ENCODE assay signal across 8 cellular contexts in the genomic region with DNA sequence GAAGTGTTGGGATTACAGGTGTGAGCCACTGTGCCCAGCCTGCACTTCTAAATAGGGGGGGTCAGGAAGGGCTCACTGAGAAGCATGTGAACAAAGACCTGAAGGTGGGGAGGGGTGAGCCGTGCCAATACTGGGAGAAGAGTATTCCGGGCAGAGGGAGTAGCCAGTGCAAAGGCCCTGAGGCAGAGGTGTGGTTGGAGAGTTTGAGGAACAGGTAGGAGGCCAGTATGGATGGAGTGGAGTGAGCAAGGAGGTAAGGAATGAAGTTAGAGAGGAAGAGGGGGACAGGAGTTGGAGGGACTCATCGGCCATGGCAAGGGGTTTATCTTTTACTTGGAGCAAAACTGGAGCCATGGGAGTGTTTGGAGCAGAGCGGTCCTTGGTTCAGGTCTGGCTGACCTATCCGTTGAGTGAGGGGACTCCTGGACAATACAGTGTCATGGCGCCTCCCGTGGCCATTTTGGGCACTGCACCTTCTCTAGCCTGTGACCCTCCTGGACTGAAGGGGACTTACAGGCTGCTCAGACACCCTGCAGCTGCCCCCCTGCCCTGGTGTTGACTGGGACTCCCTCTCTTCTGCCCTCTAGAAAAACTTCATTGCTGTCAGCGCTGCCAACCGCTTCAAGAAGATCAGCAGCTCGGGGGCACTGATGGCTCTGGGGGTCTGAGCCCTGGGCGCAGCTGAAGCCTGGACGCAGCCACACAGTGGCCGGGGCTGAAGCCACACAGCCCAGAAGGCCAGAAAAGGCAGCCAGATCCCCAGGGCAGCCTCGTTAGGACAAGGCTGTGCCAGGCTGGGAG. TPM values are rescaled to one million over a fixed set of nuclear protein-coding genes. Genes with fewer than 3 reads are reported as not detected.
DNase-seq lines count a peak whose midpoint lies in the region; ATAC-seq, FAIRE-seq and TF ChIP-seq lines count a peak whose summit lies in the region.

No MANE protein-coding gene starts in this region.

- intact Hi-C loops in left cardiac atrium (cut with DNase I), result loop anchor here in 1 of 2 donors (10.0 kb wide), 1 partner anchor 169 kb away; no protein-coding TSS in a partner anchor
- intact Hi-C loops in spleen (cut with DNase I; ENCODE audit: low total_unique reads), result no loop called here

- 49% methylated on average over 13 of the region's 14 CpGs for WGBS in A549 (ENCODE audit: missing lambda C conversion rate)
- 59 to 76% (median 67%) methylated on average over 13 to 14 of the region's 14 CpGs for WGBS in spleen, 5 donors

- POLR2A ChIA-PET in A549 (lab: Yijun Ruan, JAX), result no interaction called here

- TF ChIP-seq EP300 in A549 (IDR thresholded peaks at IDR 0.05), result no peak

- TF ChIP-seq CTCF in A549 (IDR thresholded peaks at IDR 0.05) (peak; percentile 65), GM12864 (IDR thresholded peaks at IDR 0.05; ENCODE audit: low read depth, low read length, missing control alignments) (peak; percentile 99), spleen (IDR thresholded peaks at IDR 0.05 in 8 of 11, conservative IDR thresholded peaks at IDR 0.05 in 3 of 11) (peak; percentile 41 to 93 (median 79))

- H3K36me3 ChIP-seq in spleen, result no peaks in the 10 kb centered on the region

- H3K4me2 ChIP-seq in A549, result no peak overlapping the region

- ATAC-seq in A549, result peak; percentile 44 to 77; a peak in 3 of 6 replicates
- ATAC-seq in left cardiac atrium, result peak; percentile 13 to 29
- no peak for ATAC-seq in HG03280 (IDR thresholded peaks at IDR 0.05; ENCODE audit: unreplicated experiment)
- no peak for ATAC-seq in HG02642 (IDR thresholded peaks at IDR 0.05; ENCODE audit: poor library complexity, unreplicated experiment)

- H3K4me1 ChIP-seq in A549 (peaks cover 41% of the 10 kb centered on the region), spleen (peaks cover 11 to 63% (median 24%) of the 10 kb centered on the region in 6 donors)

- TF ChIP-seq RAD21 in A549 (conservative IDR thresholded peaks at IDR 0.05 in 1 of 2, IDR thresholded peaks at IDR 0.05 in 1 of 2), result peak; percentile 32 to 55; a peak in 4 of 5 replicates

- CTCF ChIA-PET in A549 (lab: Yijun Ruan, JAX), result interaction anchor here (0.7 to 14.7 kb wide), 19 partner anchors 9 to 258 kb away, joined by 3 to 145 read pairs (median 4); a partner anchor contains a TSS

- DNase-seq in A549 (ENCODE audit: low read depth in 1 of 2, low spot score in 1 of 2), result peak; percentile 68 to 90
- no peak for DNase-seq in GM12864 (ENCODE audit: low read depth)
- DNase-seq in RCC 7860 (ENCODE audit: low spot score), result peak; percentile 28
- DNase-seq in activated T-helper 9 cell treated with anti-CD3 and anti-CD28 coated beads, Interleukin-2, amount 50 U/mL, for 16 hours (ENCODE audit: low read depth), result peak; percentile 47
- peak; percentile 68 for DNase-seq in left cardiac atrium
- DNase-seq in spleen, result peak; percentile 85

- no peak for TF ChIP-seq POLR2A in A549 (IDR thresholded peaks at IDR 0.05; ENCODE audit: low read length)
- TF ChIP-seq POLR2A in spleen (IDR thresholded peaks at IDR 0.05), result no peak

- FAIRE-seq in A549 (lab: Jason Lieb, UNC), result no peak
- no peak for FAIRE-seq in RCC 7860 (lab: Jason Lieb, UNC)

- peaks cover 0 to 7% (median 0%) of the 10 kb centered on the region in 7 donors for H3K27me3 ChIP-seq in spleen (replicated peaks in 1 of 7)

- no peaks in the 10 kb centered on the region for H3K9me3 ChIP-seq in A549
- no peaks in the 10 kb centered on the region for H3K9me3 ChIP-seq in spleen

- H3K4me3 ChIP-seq in A549 (no peak overlapping the region), GM12864 (ENCODE audit: low read depth, low read length) (no peak overlapping the region), spleen (no peak overlapping the region)

- H3K27ac ChIP-seq in A549 (peak overlapping the region; percentile 84 to 86; a peak in 5 of 6 replicates), spleen (no peak overlapping the region)

TF ChIP-seq in A549, 52 proteins besides CTCF, POLR2A, EP300 and RAD21:
- TF ChIP-seq SMC3 (IDR thresholded peaks at IDR 0.05), result 0 out of 3 replicates have a peak, but pooled peaks have one; percentile 7
- no peak for TF ChIP-seq RFX5 (IDR thresholded peaks at IDR 0.05)
- TF ChIP-seq CHD2 (IDR thresholded peaks at IDR 0.05; ENCODE audit: low read length, partially characterized antibody), result no peak

RNA-seq across cellular contexts. Expression of a gene that starts 12.1 kb away (rescaled TPM):
- polyA plus RNA-seq in A549 (2011; rRNA removed) (1.0 and 1.5 TPM in 2 replicates), A549 (2017; fragmentation: RNase III; extraction: RNeasy Plus Mini Kit Qiagen cat#74134 plus additional on column Dnase treatment) (1.9 to 3.7 TPM (median 3.4 TPM) in 3 replicates), spleen (1 to 10 TPM; 1.9 to 5.7 (median 2.8) TPM)
- 1.5 and 3.0 TPM in 2 replicates for polyA plus RNA-seq in A549 (2012; cell fraction: cytosol; rRNA removed)
- 3.0 and 4.0 TPM in 2 replicates for polyA plus RNA-seq in A549 (2012; cell fraction: nucleus; rRNA removed)
- polyA minus RNA-seq in A549 (2011; rRNA and poly(A)+ RNA removed), result 0.83 and 1.8 TPM in 2 replicates
- total RNA-seq in left cardiac atrium (1 to 10 TPM; 1.6 to 3.1 TPM), spleen (1 to 10 TPM; 1.4 to 5.6 (median 1.9) TPM)

RNA-seq across cellular contexts. Expression of a gene that starts 14.2 kb away (rescaled TPM):
- polyA plus RNA-seq in A549 (2011; rRNA removed) (0.09 and 0.20 TPM in 2 replicates), A549 (2017; fragmentation: RNase III; extraction: RNeasy Plus Mini Kit Qiagen cat#74134 plus additional on column Dnase treatment) (0.36 to 0.63 TPM (median 0.51 TPM) in 3 replicates), spleen (1 to 10 TPM; 1.7 to 1.9 (median 1.8) TPM)
- 0.53 and 0.70 TPM in 2 replicates for polyA plus RNA-seq in A549 (2012; cell fraction: cytosol; rRNA removed)
- 3.9 and 4.1 TPM in 2 replicates for polyA plus RNA-seq in A549 (2012; cell fraction: nucleus; rRNA removed)
- 0.21 and 0.34 TPM in 2 replicates for polyA minus RNA-seq in A549 (2011; rRNA and poly(A)+ RNA removed)
- total RNA-seq in left cardiac atrium (under 1 TPM in 1 of 2 donors, not detected in 1; 0.55 TPM), spleen (1 to 10 TPM in 6 of 7 donors, under 1 TPM in 1; 0.97 to 3.4 (median 2.2) TPM)

RNA-seq across cellular contexts. Expression of a gene that starts 37.0 kb away (rescaled TPM):
- polyA plus RNA-seq in A549 (2011; rRNA removed) (0.46 and 0.53 TPM in 2 replicates), A549 (2017; fragmentation: RNase III; extraction: RNeasy Plus Mini Kit Qiagen cat#74134 plus additional on column Dnase treatment) (0.70 to 1.3 TPM (median 0.96 TPM) in 3 replicates), spleen (1 to 10 TPM; 2.5 to 6.7 (median 3.0) TPM)
- polyA plus RNA-seq in A549 (2012; cell fraction: cytosol; rRNA removed), result 0.53 and 1.1 TPM in 2 replicates
- 0.76 and 1.00 TPM in 2 replicates for polyA plus RNA-seq in A549 (2012; cell fraction: nucleus; rRNA removed)
- polyA minus RNA-seq in A549 (2011; rRNA and poly(A)+ RNA removed), result 0.29 TPM in 1 of 2 replicates, not detected in the other
- total RNA-seq in left cardiac atrium (1 to 10 TPM; 4.2 to 5.7 TPM), spleen (1 to 10 TPM in 6 of 7 donors, under 1 TPM in 1; 0.69 to 7.3 (median 2.1) TPM)

RNA-seq across cellular contexts. Expression of a gene that starts 37.1 kb away (rescaled TPM):
- 0.06 and 0.08 TPM in 2 replicates for polyA plus RNA-seq in A549 (2011; rRNA removed)
- polyA plus RNA-seq in A549 (2012; cell fraction: cytosol; rRNA removed), result 0.04 TPM in 2 replicates
- polyA plus RNA-seq in A549 (2012; cell fraction: nucleus; rRNA removed), result 0.02 and 0.16 TPM in 2 replicates
- 0.04 to 0.24 TPM (median 0.15 TPM) in 3 replicates for polyA plus RNA-seq in A549 (2017; fragmentation: RNase III; extraction: RNeasy Plus Mini Kit Qiagen cat#74134 plus additional on column Dnase treatment)
- polyA minus RNA-seq in A549 (2011; rRNA and poly(A)+ RNA removed), result 0.12 and 0.63 TPM in 2 replicates
- under 1 TPM in 1 of 2 donors, not detected in 1; 0.13 TPM for total RNA-seq in left cardiac atrium
- total RNA-seq in spleen, result under 1 TPM; 0.23 to 0.79 (median 0.37) TPM
- under 1 TPM; 0.22 to 0.33 (median 0.30) TPM for polyA plus RNA-seq in spleen

Comparison
In these comparisons a context has a peak if more than half of its experiments do, and no peak if none do; other contexts are left out.
1. ATAC-seq: peak in A549 (2 of 2) and left cardiac atrium (2 of 2); none in HG03280 (single experiment) and HG02642 (single experiment).
2. H3K27ac ChIP-seq: peak in A549 (2 of 2); none in spleen (0 of 8).
3. Peak in every context shown above with its lines, with median percentiles within 50 percentile points of each other: CTCF ChIP-seq.